ENCODE assay signal across 9 cellular contexts in genomic region chr1:8370046-8370881, GRCh38. TPM values are rescaled to one million over a fixed set of nuclear protein-coding genes. Genes with fewer than 3 reads are reported as not detected.
DNase-seq lines count a peak whose midpoint lies in the region; ATAC-seq and TF ChIP-seq lines count a peak whose summit lies in the region.
"Had no signal": no experiment of that assay in that cellular context is flagged by ENCODE, and none has a peak within 500 bp of the region (broad histone marks: within the 10 kb centered on the region; RNA-seq: fewer than 3 reads in every experiment).

No MANE protein-coding gene starts in this region.

- H3K27ac Mint-ChIP-seq in chondrocyte (ENCODE audit: unreplicated experiment): peak overlapping the region; percentile 89
- H3K27ac Mint-ChIP-seq in naive thymus-derived CD4-positive, alpha-beta T cell: peak overlapping the region in 7 of 9 donors; percentile 2 to 59 (median 26)
- H3K27ac Mint-ChIP-seq: activated T-cell treated with anti-CD3 and anti-CD28 coated beads, Interleukin-2, amount 50 U/mL, for 72 hours had no signal

- H3K9ac ChIP-seq in trophoblast cell (ENCODE audit: low read length): no peak overlapping the region

- H2AFZ ChIP-seq in trophoblast cell (ENCODE audit: insufficient read depth, low read length, poor library complexity): no peak overlapping the region

- no peak overlapping the region for H3K23ac ChIP-seq in trophoblast cell (ENCODE audit: low read length)

- H3K4me3 ChIP-seq in AG04450 (ENCODE audit: low read depth, low read length): no peak overlapping the region
- H3K4me3 ChIP-seq in naive thymus-derived CD4-positive, alpha-beta T cell (ENCODE audit: low read length): no peak overlapping the region
- H3K4me3 ChIP-seq in trophoblast cell (ENCODE audit: low read depth, low read length): no peak overlapping the region

- peaks cover 76% of the 10 kb centered on the region for H3K4me1 Mint-ChIP-seq in chondrocyte (ENCODE audit: low read depth)
- H3K4me1 Mint-ChIP-seq in naive thymus-derived CD4-positive, alpha-beta T cell: peaks cover 17 to 85% (median 69%) of the 10 kb centered on the region in 7 donors

- DNase-seq in AG04450 (ENCODE audit: low read depth, low spot score) (no peak), NCI-H1092 treated with DMSO at 0.1 percent for 48 hours (lab: John Stamatoyannopoulos, UW) (peak; percentile 83), chondrocyte (ENCODE audit: low spot score) (no peak), trophoblast cell (no peak)
- no peak for DNase-seq in naive thymus-derived CD4-positive, alpha-beta T cell
- DNase-seq: activated T-cell treated with anti-CD3 and anti-CD28 coated beads, Interleukin-2, amount 50 U/mL, for 72 hours had no signal

- H3K14ac ChIP-seq in trophoblast cell (ENCODE audit: low read length): no peak overlapping the region

- peak overlapping the region; percentile 11 for H3K27ac ChIP-seq in AG04450 (ENCODE audit: low read depth, low read length)
- no peak overlapping the region for H3K27ac ChIP-seq in naive thymus-derived CD4-positive, alpha-beta T cell (ENCODE audit: low read depth, low read length)
- no peak overlapping the region for H3K27ac ChIP-seq in trophoblast cell (ENCODE audit: low read depth, low read length)

- peaks cover 5% of the 10 kb centered on the region for H3K79me2 ChIP-seq in trophoblast cell (ENCODE audit: control insufficient read depth, insufficient read depth, low read length, poor library complexity)

- intact Hi-C loops in naive thymus-derived CD4-positive, alpha-beta T cell (cut with micrococcal nuclease): no loop called here

- peaks cover 2% of the 10 kb centered on the region for H3K36me3 Mint-ChIP-seq in chondrocyte (ENCODE audit: low read depth)
- peaks cover 0 to 23% (median 0%) of the 10 kb centered on the region in 5 donors for H3K36me3 Mint-ChIP-seq in naive thymus-derived CD4-positive, alpha-beta T cell

- peaks cover 7% of the 10 kb centered on the region for H3K79me1 ChIP-seq in trophoblast cell (ENCODE audit: low read length)

- no peak overlapping the region for H3K4me3 Mint-ChIP-seq in chondrocyte (ENCODE audit: unreplicated experiment)
- H3K4me3 Mint-ChIP-seq in naive thymus-derived CD4-positive, alpha-beta T cell: peak overlapping the region in 1 of 10 donors; percentile 17
- H3K4me3 Mint-ChIP-seq: activated T-cell treated with anti-CD3 and anti-CD28 coated beads, Interleukin-2, amount 50 U/mL, for 72 hours had no signal

- H3K27me3 ChIP-seq in AG04450 (ENCODE audit: control insufficient read depth, insufficient read depth, low read length) (no peaks in the 10 kb centered on the region), trophoblast cell (ENCODE audit: insufficient read depth, low read length) (no peaks in the 10 kb centered on the region)
- no peaks in the 10 kb centered on the region for H3K27me3 ChIP-seq in naive thymus-derived CD4-positive, alpha-beta T cell (ENCODE audit: control insufficient read depth in 2 of 2, insufficient read depth in 2 of 2, low read length in 2 of 2)

- no peak overlapping the region for H2BK120ac ChIP-seq in trophoblast cell (ENCODE audit: insufficient read depth, low read length, poor library complexity)

- no peak overlapping the region for H2BK12ac ChIP-seq in trophoblast cell (ENCODE audit: low read length)

- TF ChIP-seq CTCF in AG04450 (IDR thresholded peaks at IDR 0.05; ENCODE audit: low read depth, low read length) (no peak), chondrocyte (IDR thresholded peaks at IDR 0.05) (no peak)

- H4K8ac ChIP-seq in trophoblast cell (ENCODE audit: low read depth, low read length): no peak overlapping the region

- H2BK5ac ChIP-seq in trophoblast cell (ENCODE audit: low read depth, low read length, poor library complexity): no peak overlapping the region

- peaks cover 0 to 62% (median 4%) of the 10 kb centered on the region in 3 experiments for H3K36me3 ChIP-seq in naive thymus-derived CD4-positive, alpha-beta T cell (ENCODE audit: control insufficient read depth in 2 of 3, insufficient read depth in 3 of 3, low read length in 3 of 3)
- peaks cover 18 to 28% of the 10 kb centered on the region in 2 experiments for H3K36me3 ChIP-seq in trophoblast cell (ENCODE audit: control insufficient read depth in 1 of 2, insufficient read depth in 2 of 2, low read length in 2 of 2)

- H3K27me3 Mint-ChIP-seq in chondrocyte (ENCODE audit: low read depth): no peaks in the 10 kb centered on the region
- no peaks in the 10 kb centered on the region for H3K27me3 Mint-ChIP-seq in naive thymus-derived CD4-positive, alpha-beta T cell

- H3K4ac ChIP-seq in trophoblast cell (ENCODE audit: low read depth, low read length): no peak overlapping the region

- peaks cover 3 to 5% of the 10 kb centered on the region in 2 donors for H3K4me1 ChIP-seq in naive thymus-derived CD4-positive, alpha-beta T cell (ENCODE audit: control insufficient read depth in 2 of 2, insufficient read depth in 2 of 2, low read length in 2 of 2)
- H3K4me1 ChIP-seq in trophoblast cell (ENCODE audit: control insufficient read depth in 1 of 2, insufficient read depth in 2 of 2, low read length in 2 of 2): peaks cover 12 to 34% of the 10 kb centered on the region in 2 experiments

- H3K9me3 ChIP-seq in AG04450 (ENCODE audit: control insufficient read depth, insufficient read depth, low read length) (no peaks in the 10 kb centered on the region), trophoblast cell (ENCODE audit: insufficient read depth, low read depth, low read length) (peaks cover 2% of the 10 kb centered on the region)
- H3K9me3 ChIP-seq in naive thymus-derived CD4-positive, alpha-beta T cell (ENCODE audit: control insufficient read depth in 2 of 3, low read length in 3 of 3): no peaks in the 10 kb centered on the region

- no peak overlapping the region for H4K12ac ChIP-seq in trophoblast cell (ENCODE audit: low read depth, low read length)

- no CpG with 5 or more reads among the region's 14 CpGs for WGBS in trophoblast cell (ENCODE audit: extremely low coverage, insufficient coverage, insufficient read length)

- H4K91ac ChIP-seq in trophoblast cell (ENCODE audit: low read depth, low read length): no peak overlapping the region

- no peak for ATAC-seq in naive thymus-derived CD4-positive, alpha-beta T cell
- ATAC-seq in GM19395 (IDR thresholded peaks at IDR 0.05; ENCODE audit: unreplicated experiment): no peak
- no peak for ATAC-seq in GM19328 (IDR thresholded peaks at IDR 0.05; ENCODE audit: unreplicated experiment)
- ATAC-seq in GM21786 (IDR thresholded peaks at IDR 0.05; ENCODE audit: unreplicated experiment): no peak
- ATAC-seq: activated T-cell treated with anti-CD3 and anti-CD28 coated beads, Interleukin-2, amount 50 U/mL, for 72 hours had no signal

- H3K18ac ChIP-seq in trophoblast cell (ENCODE audit: low read length): no peak overlapping the region

- H2AK5ac ChIP-seq in trophoblast cell (ENCODE audit: low read length): no peak overlapping the region

- H3K4me2 ChIP-seq in trophoblast cell (ENCODE audit: low read length): no peak overlapping the region

- CTCF ChIA-PET in AG04450 (lab: Charles Lee): interaction anchor here (1.1 to 1.4 kb wide), 4 partner anchors 13 to 394 kb away, joined by 3 to 6 read pairs (median 4); no protein-coding TSS in a partner anchor
- CTCF ChIA-PET in naive thymus-derived CD4-positive, alpha-beta T cell (lab: Charles Lee): interaction anchor here (1.1 kb wide), 1 partner anchor 479 kb away, joined by 3 read pairs; no protein-coding TSS in a partner anchor

- POLR2A ChIA-PET in AG04450 (lab: Yijun Ruan, JAX): interaction anchor here (0.6 kb wide), 1 partner anchor 156 kb away, joined by 7 read pairs; no protein-coding TSS in a partner anchor
- POLR2A ChIA-PET in naive thymus-derived CD4-positive, alpha-beta T cell (lab: Charles Lee): interaction anchor here (1.3 kb wide), 1 partner anchor 12 kb away, joined by 4 read pairs; no protein-coding TSS in a partner anchor

- H3K9me3 Mint-ChIP-seq in chondrocyte (ENCODE audit: low read depth): no peaks in the 10 kb centered on the region
- H3K9me3 Mint-ChIP-seq in naive thymus-derived CD4-positive, alpha-beta T cell: peaks cover 0 to 2% (median 0%) of the 10 kb centered on the region in 11 donors
- H3K9me3 Mint-ChIP-seq: activated T-cell treated with anti-CD3 and anti-CD28 coated beads, Interleukin-2, amount 50 U/mL, for 72 hours had no signal

RNA-seq across cellular contexts. Expression of gene SLC45A1, which starts 52.4 kb away (rescaled TPM):
- 1.5 and 2.4 TPM in 2 replicates for polyA plus RNA-seq in AG04450 (2011; rRNA removed)
- polyA minus RNA-seq in AG04450 (2011; rRNA and poly(A)+ RNA removed): 1.7 and 2.0 TPM in 2 replicates
- total RNA-seq in chondrocyte: 2.9 to 5.1 TPM (median 4.8 TPM) in 3 replicates
- 1 to 10 TPM in 4 of 5 experiments, under 1 TPM in 1; 0.15 to 1.5 (median 1.3) TPM for total RNA-seq in naive thymus-derived CD4-positive, alpha-beta T cell
- polyA plus RNA-seq in naive thymus-derived CD4-positive, alpha-beta T cell: under 1 TPM; 0.55 to 0.91 TPM
- polyA plus RNA-seq in trophoblast cell (2013): 0.49 and 0.65 TPM in 2 replicates
